Comparison of ENCODE assay signal across 10 cellular contexts in genomic region chr7:44629825-44630580, GRCh38. TPM values are rescaled to one million over a fixed set of nuclear protein-coding genes. Genes with fewer than 3 reads are reported as not detected.
A peak's percentile ranks its signal among the peaks of the same experiment; 100 is the strongest.
DNase-seq lines count a peak whose midpoint lies in the region; ATAC-seq, FAIRE-seq and TF ChIP-seq lines count a peak whose summit lies in the region.
"Had no signal": no experiment of that assay in that cellular context is flagged by ENCODE, and none has a peak within 500 bp of the region (broad histone marks: within the 10 kb centered on the region; RNA-seq: fewer than 3 reads in every experiment).

No MANE protein-coding gene starts in this region.

- H3K4me1 Mint-ChIP-seq in T-helper 17 cell: peaks cover 72% of the 10 kb centered on the region
- peaks cover 51% of the 10 kb centered on the region for H3K4me1 Mint-ChIP-seq in nephron
- H3K4me1 Mint-ChIP-seq: neural crest cell had no signal

- no peaks in the 10 kb centered on the region for H3K9me3 Mint-ChIP-seq in nephron
- H3K9me3 Mint-ChIP-seq: neural crest cell had no signal

- H3K27ac Mint-ChIP-seq in T-helper 17 cell: peak overlapping the region; percentile 92
- H3K27ac Mint-ChIP-seq in nephron: peak overlapping the region; percentile 75 to 92 (median 89)

- H3K4me3 ChIP-seq in dorsolateral prefrontal cortex: no peak overlapping the region

- H3K4me3 Mint-ChIP-seq in T-helper 17 cell (peak overlapping the region; percentile 83), nephron (peak overlapping the region in 1 of 3 experiments; percentile 10)
- H3K4me3 Mint-ChIP-seq: neural crest cell had no signal

- peak overlapping the region in 21 of 59 donors; percentile 1 to 67 (median 28) for H3K27ac ChIP-seq in dorsolateral prefrontal cortex

- no peak for DNase-seq in GM18507 (ENCODE audit: extremely low spot score, insufficient read length, low read depth)
- DNase-seq in T-helper 17 cell: no peak
- no peak for DNase-seq in dorsolateral prefrontal cortex
- DNase-seq in mucosa of gallbladder (ENCODE audit: low spot score): no peak
- DNase-seq in activated CD4-positive, alpha-beta T cell treated with anti-CD3 and anti-CD28 coated beads, Interleukin-2, amount 50 U/mL, for 1 hour: no peak
- no peak for DNase-seq in GDM1 (lab: John Stamatoyannopoulos, UW)
- DNase-seq: OCI-M1 had no signal

- ATAC-seq in HG02678 (IDR thresholded peaks at IDR 0.05; ENCODE audit: unreplicated experiment): peak; percentile 51
- no peak for ATAC-seq in T-helper 17 cell

- peak; percentile 81 for FAIRE-seq in GM18507 (lab: Jason Lieb, UNC)

- TF ChIP-seq CTCF in nephron (IDR thresholded peaks at IDR 0.05; ENCODE audit: unreplicated experiment in 3 of 3) (no peak), dorsolateral prefrontal cortex (IDR thresholded peaks at IDR 0.05 in 54 of 56, conservative IDR thresholded peaks at IDR 0.05 in 2 of 56; ENCODE audit: low read depth in 1 of 56, partially characterized antibody in 56 of 56) (no peak)

- intact Hi-C loops in dorsolateral prefrontal cortex (cut with DNase I): no loop called here

- H3K9me3 ChIP-seq in T-helper 17 cell (ENCODE audit: control insufficient read depth, low read length, poor library complexity, severe bottlenecking): no peaks in the 10 kb centered on the region

- H3K27me3 Mint-ChIP-seq in T-helper 17 cell: no peaks in the 10 kb centered on the region
- no peaks in the 10 kb centered on the region for H3K27me3 Mint-ChIP-seq in nephron (ENCODE audit: low read depth)

- no peaks in the 10 kb centered on the region for H3K27me3 ChIP-seq in dorsolateral prefrontal cortex

- peaks cover 6% of the 10 kb centered on the region for H3K36me3 Mint-ChIP-seq in T-helper 17 cell (ENCODE audit: low read depth)
- peaks cover 27% of the 10 kb centered on the region for H3K36me3 Mint-ChIP-seq in nephron (ENCODE audit: low read depth)

RNA-seq across cellular contexts. Expression of gene OGDH, which starts 23.6 kb away (rescaled TPM):
- total RNA-seq in T-helper 17 cell: 100 to 1,000 TPM; 130 to 134 TPM
- 100 to 1,000 TPM in 116 of 120 experiments, 10 to 100 TPM in 4; 86.3 to 153 (median 120) TPM for total RNA-seq in dorsolateral prefrontal cortex
- 114 TPM for total RNA-seq in mucosa of gallbladder

RNA-seq across cellular contexts. Expression of gene TMED4, which starts 48.0 kb away (rescaled TPM):
- total RNA-seq in T-helper 17 cell (100 to 1,000 TPM in 1 of 2 donors, 10 to 100 TPM in 1; 99.2 to 112 TPM), dorsolateral prefrontal cortex (10 to 100 TPM; 53.4 to 91.7 (median 69.9) TPM), mucosa of gallbladder (136 TPM)

RNA-seq across cellular contexts. Expression of gene DDX56, which starts 56.3 kb away (rescaled TPM):
- total RNA-seq in T-helper 17 cell: 100 to 1,000 TPM in 1 of 2 donors, 10 to 100 TPM in 1; 95.7 to 101 TPM
- total RNA-seq in dorsolateral prefrontal cortex: 10 to 100 TPM; 38.1 to 83.2 (median 61.5) TPM
- total RNA-seq in mucosa of gallbladder: 53.3 TPM
